22 cellular contexts compared by ENCODE assay signal in genomic region chr18:3690682-3691066, GRCh38.
A peak's percentile ranks its signal among the peaks of the same experiment; 100 is the strongest.
DNase-seq lines count a peak whose midpoint lies in the region; TF ChIP-seq lines count a peak whose summit lies in the region.
"Had no signal": no experiment of that assay in that cellular context is flagged by ENCODE, and none has a peak within 500 bp of the region (broad histone marks: within the 10 kb centered on the region; RNA-seq: fewer than 3 reads in every experiment).

No MANE protein-coding gene starts in this region.

- H3K4me1 ChIP-seq in fibroblast of lung (ENCODE audit: control insufficient read depth, extremely low read depth, insufficient read depth, low read length), result peaks cover 4% of the 10 kb centered on the region
- H3K4me1 ChIP-seq: HAP-1 had no signal

- no peak overlapping the region for H3K4me3 Mint-ChIP-seq in mesothelial cell of epicardium
- H3K4me3 Mint-ChIP-seq: B cell, GM23338, HFFc6 had no signal

- H3K27ac Mint-ChIP-seq in mesothelial cell of epicardium, result peak overlapping the region; percentile 34
- H3K27ac Mint-ChIP-seq: B cell, HFFc6 had no signal

- no peak overlapping the region for H3K9ac ChIP-seq in fibroblast of lung (ENCODE audit: insufficient read depth, low read length)

- no peaks in the 10 kb centered on the region for H3K79me2 ChIP-seq in fibroblast of lung (ENCODE audit: control insufficient read depth, insufficient read depth, low read length)

- TF ChIP-seq CTCF in fibroblast of lung (conservative IDR thresholded peaks at IDR 0.05 in 1 of 2, IDR thresholded peaks at IDR 0.05 in 1 of 2; ENCODE audit: low read depth in 1 of 2, low read length in 2 of 2), result no peak
- TF ChIP-seq CTCF in mesothelial cell of epicardium (IDR thresholded peaks at IDR 0.05; ENCODE audit: unreplicated experiment), result no peak

- H3K36me3 Mint-ChIP-seq in mesothelial cell of epicardium, result peaks cover 6% of the 10 kb centered on the region

- H3K27me3 Mint-ChIP-seq in mesothelial cell of epicardium (ENCODE audit: low read depth), result no peaks in the 10 kb centered on the region
- H3K27me3 Mint-ChIP-seq: B cell had no signal

- no peak overlapping the region for H3K4me3 ChIP-seq in fibroblast of lung (replicated peaks in 1 of 4; ENCODE audit: control extremely low read depth in 1 of 4, insufficient read depth in 1 of 4, low read depth in 3 of 4, low read length in 4 of 4)
- H3K4me3 ChIP-seq: GM23338, HAP-1, MG63 had no signal

- peaks cover 36% of the 10 kb centered on the region for H3K4me1 Mint-ChIP-seq in mesothelial cell of epicardium
- H3K4me1 Mint-ChIP-seq: B cell had no signal

- no peak overlapping the region for H3K27ac ChIP-seq in fibroblast of lung (ENCODE audit: insufficient read depth, low read length)
- H3K27ac ChIP-seq: RWPE1 had no signal

- H3K9me3 ChIP-seq in fibroblast of lung (ENCODE audit: control insufficient read depth, insufficient read depth, low read depth, low read length), result no peaks in the 10 kb centered on the region
- H3K9me3 ChIP-seq: HAP-1, MG63 had no signal

- H3K27me3 ChIP-seq in fibroblast of lung (ENCODE audit: control insufficient read depth, insufficient read depth, low read length), result no peaks in the 10 kb centered on the region
- H3K27me3 ChIP-seq: MG63 had no signal

- H2AFZ ChIP-seq in fibroblast of lung (ENCODE audit: low read length), result no peak overlapping the region
- H2AFZ ChIP-seq: GM23338 had no signal

- H3K9me3 Mint-ChIP-seq in mesothelial cell of epicardium, result peaks cover 13% of the 10 kb centered on the region

- peak; percentile 0 for DNase-seq in HT-29 (ENCODE audit: low spot score)
- peak; percentile 40 to 42 for DNase-seq in fibroblast of lung (ENCODE audit: low read depth in 2 of 2)
- DNase-seq in mesothelial cell of epicardium (ENCODE audit: low spot score in 2 of 2, unreplicated experiment in 2 of 2), result no peak
- DNase-seq in iPS-NIHi11 (ENCODE audit: low spot score), result no peak
- no peak for DNase-seq in NCI-H2227 (lab: John Stamatoyannopoulos, UW; ENCODE audit: unreplicated experiment)
- DNase-seq in stimulated activated CD4-positive, alpha-beta T cell treated with anti-CD3 and anti-CD28 coated beads, Interleukin-2, amount 100 ng/mL, for 24 hours, result no peak
- DNase-seq in GM19238 (ENCODE audit: insufficient read length, low spot score), result no peak
- DNase-seq: Calu3, DMS153, DND-41, HFFc6, KG1, MG63, NCI-H1105 treated with DMSO at 0.1 percent for 48 hours, NCI-H2029, NCI-H2227 treated with DMSO at 0.1 percent for 48 hours, NCI-H69, SHP77 had no signal

- no peaks in the 10 kb centered on the region for H4K20me1 ChIP-seq in fibroblast of lung (ENCODE audit: control insufficient read depth, extremely low read depth, insufficient read depth, low read length)

- no peak overlapping the region for H3K4me2 ChIP-seq in fibroblast of lung (ENCODE audit: extremely low read depth, insufficient read depth, low read length)
- H3K4me2 ChIP-seq: GM23338 had no signal

- H3K36me3 ChIP-seq in fibroblast of lung (ENCODE audit: control insufficient read depth, insufficient read depth, low read length), result no peaks in the 10 kb centered on the region
- H3K36me3 ChIP-seq: HAP-1, MG63 had no signal

Comparison
In these comparisons a context has a peak if more than half of its experiments do, and no peak if none do; other contexts are left out.
1. DNase-seq: peak in HT-29 (single experiment) and fibroblast of lung (2 of 2); none in mesothelial cell of epicardium (0 of 2), iPS-NIHi11 (single experiment), NCI-H2227 (single experiment), stimulated activated CD4-positive, alpha-beta T cell treated with anti-CD3 and anti-CD28 coated beads, Interleukin-2, amount 100 ng/mL, for 24 hours (0 of 2) and GM19238 (single experiment).